Comparison of ENCODE assay signal across 8 cellular contexts in genomic region chr12:6567824-6568617, GRCh38. TPM values are rescaled to one million over a fixed set of nuclear protein-coding genes. Genes with fewer than 3 reads are reported as not detected.
DNase-seq lines count a peak whose midpoint lies in the region; ATAC-seq lines count a peak whose summit lies in the region.

Gene NOP2 (minus strand): TSS chr12:6568291. CDS start chr12:6567918, 373 bp downstream.

- DNase-seq in DMS53 (lab: John Stamatoyannopoulos, UW) (peak; percentile 99), LHCN-M2 (ENCODE audit: low read depth) (peak; percentile 82), RPMI8226 (peak; percentile 96), activated T-helper 1 cell treated with Interleukin-2 at 50 U/mL for 16 hours (ENCODE audit: low read depth) (peak; percentile 80), fibroblast of gingiva (ENCODE audit: low read depth) (peak; percentile 86)
- DNase-seq in naive thymus-derived CD4-positive, alpha-beta T cell = peak; percentile 78 to 90 (median 82)

- peaks cover 21 to 61% (median 57%) of the 10 kb centered on the region in 7 donors for H3K4me1 Mint-ChIP-seq in naive thymus-derived CD4-positive, alpha-beta T cell
- H3K4me1 Mint-ChIP-seq in stimulated activated memory B cell treated with anti-CD40 and anti-IgM and Interleukin-4, amounts not matched to agents 10 μg/mL and 1 μg/mL and 100 μg/mL, for 72 hours = peaks cover 61% of the 10 kb centered on the region

- H3K9me3 Mint-ChIP-seq in naive thymus-derived CD4-positive, alpha-beta T cell = peaks cover 0 to 1% (median 0%) of the 10 kb centered on the region in 11 donors
- no peaks in the 10 kb centered on the region for H3K9me3 Mint-ChIP-seq in stimulated activated memory B cell treated with anti-CD40 and anti-IgM and Interleukin-4, amounts not matched to agents 10 μg/mL and 1 μg/mL and 100 μg/mL, for 72 hours

- H3K36me3 Mint-ChIP-seq in naive thymus-derived CD4-positive, alpha-beta T cell = peaks cover 8 to 34% (median 26%) of the 10 kb centered on the region in 5 donors
- H3K36me3 Mint-ChIP-seq in stimulated activated memory B cell treated with anti-CD40 and anti-IgM and Interleukin-4, amounts not matched to agents 10 μg/mL and 1 μg/mL and 100 μg/mL, for 72 hours = peaks cover 54% of the 10 kb centered on the region

- H3K4me3 ChIP-seq in naive thymus-derived CD4-positive, alpha-beta T cell (ENCODE audit: low read length) = peak within 1 kb of the TSS; percentile 89

- H3K27me3 ChIP-seq in naive thymus-derived CD4-positive, alpha-beta T cell (ENCODE audit: control insufficient read depth in 2 of 2, insufficient read depth in 2 of 2, low read length in 2 of 2) = no peaks in the 10 kb centered on the region

- H3K4me3 Mint-ChIP-seq in naive thymus-derived CD4-positive, alpha-beta T cell = peak within 1 kb of the TSS; percentile 90 to 100 (median 98)
- H3K4me3 Mint-ChIP-seq in stimulated activated memory B cell treated with anti-CD40 and anti-IgM and Interleukin-4, amounts not matched to agents 10 μg/mL and 1 μg/mL and 100 μg/mL, for 72 hours = peak within 1 kb of the TSS; percentile 97

- peaks cover 13 to 51% (median 13%) of the 10 kb centered on the region in 3 experiments for H3K36me3 ChIP-seq in naive thymus-derived CD4-positive, alpha-beta T cell (ENCODE audit: control insufficient read depth in 2 of 3, insufficient read depth in 3 of 3, low read length in 3 of 3)

- CTCF ChIA-PET in naive thymus-derived CD4-positive, alpha-beta T cell (lab: Charles Lee) = interaction anchor here (0.6 to 1.2 kb wide), 4 partner anchors 11 to 262 kb away, joined by 3 to 4 read pairs (median 4); no protein-coding TSS in a partner anchor

- POLR2A ChIA-PET in naive thymus-derived CD4-positive, alpha-beta T cell (lab: Charles Lee) = interaction anchor here (0.5 to 3.1 kb wide), 16 partner anchors 8 to 330 kb away, joined by 3 to 19 read pairs (median 4); partner anchors contain the start of gene ZNF384

- no peaks in the 10 kb centered on the region for H3K9me3 ChIP-seq in naive thymus-derived CD4-positive, alpha-beta T cell (ENCODE audit: control insufficient read depth in 2 of 3, low read length in 3 of 3)

- no peaks in the 10 kb centered on the region for H3K27me3 Mint-ChIP-seq in naive thymus-derived CD4-positive, alpha-beta T cell
- no peaks in the 10 kb centered on the region for H3K27me3 Mint-ChIP-seq in stimulated activated memory B cell treated with anti-CD40 and anti-IgM and Interleukin-4, amounts not matched to agents 10 μg/mL and 1 μg/mL and 100 μg/mL, for 72 hours

- peaks cover 8 to 18% of the 10 kb centered on the region in 2 donors for H3K4me1 ChIP-seq in naive thymus-derived CD4-positive, alpha-beta T cell (ENCODE audit: control insufficient read depth in 2 of 2, insufficient read depth in 2 of 2, low read length in 2 of 2)

- intact Hi-C loops in naive thymus-derived CD4-positive, alpha-beta T cell (cut with micrococcal nuclease) = loop anchor here (1.0 to 5.0 kb wide), 10 partner anchors 12 to 284 kb away; partner anchors contain the start of genes GAPDH (in 2 of the 2), IFFO1 (in 2 of the 2), ING4 (in 2 of the 2) and ZNF384 (in 2 of the 2)

- H3K27ac ChIP-seq in naive thymus-derived CD4-positive, alpha-beta T cell (ENCODE audit: low read depth, low read length) = peak within 1 kb of the TSS; percentile 94

- peak within 1 kb of the TSS; percentile 92 to 100 (median 99) for H3K27ac Mint-ChIP-seq in naive thymus-derived CD4-positive, alpha-beta T cell
- peak within 1 kb of the TSS; percentile 97 for H3K27ac Mint-ChIP-seq in stimulated activated memory B cell treated with anti-CD40 and anti-IgM and Interleukin-4, amounts not matched to agents 10 μg/mL and 1 μg/mL and 100 μg/mL, for 72 hours

- peak; percentile 70 for ATAC-seq in GM21737 (IDR thresholded peaks at IDR 0.05; ENCODE audit: unreplicated experiment)
- ATAC-seq in naive thymus-derived CD4-positive, alpha-beta T cell = peak; percentile 93
- ATAC-seq in stimulated activated memory B cell treated with anti-CD40 and anti-IgM and Interleukin-4, amounts not matched to agents 10 μg/mL and 1 μg/mL and 100 μg/mL, for 72 hours = peak; percentile 96

RNA-seq across cellular contexts. Expression of gene NOP2, which starts in this region (rescaled TPM):
- 88.9 and 101 TPM in 2 replicates for total RNA-seq in LHCN-M2 (2014; rRNA removed)
- 27.3 TPM for polyA plus RNA-seq in LHCN-M2 (2012)
- 100 to 1,000 TPM in 1 of 5 experiments, 10 to 100 TPM in 4; 74.4 to 102 (median 87.6) TPM for total RNA-seq in naive thymus-derived CD4-positive, alpha-beta T cell
- 10 to 100 TPM; 24.2 to 53.7 TPM for polyA plus RNA-seq in naive thymus-derived CD4-positive, alpha-beta T cell

Comparison
In these comparisons a context has a peak if more than half of its experiments do, and no peak if none do; other contexts are left out.
1. Peak in every context shown above with its lines: DNase-seq, ATAC-seq, H3K4me3 ChIP-seq and H3K27ac ChIP-seq.